Comparison of ENCODE assay signal across 8 cellular contexts in the genomic region with DNA sequence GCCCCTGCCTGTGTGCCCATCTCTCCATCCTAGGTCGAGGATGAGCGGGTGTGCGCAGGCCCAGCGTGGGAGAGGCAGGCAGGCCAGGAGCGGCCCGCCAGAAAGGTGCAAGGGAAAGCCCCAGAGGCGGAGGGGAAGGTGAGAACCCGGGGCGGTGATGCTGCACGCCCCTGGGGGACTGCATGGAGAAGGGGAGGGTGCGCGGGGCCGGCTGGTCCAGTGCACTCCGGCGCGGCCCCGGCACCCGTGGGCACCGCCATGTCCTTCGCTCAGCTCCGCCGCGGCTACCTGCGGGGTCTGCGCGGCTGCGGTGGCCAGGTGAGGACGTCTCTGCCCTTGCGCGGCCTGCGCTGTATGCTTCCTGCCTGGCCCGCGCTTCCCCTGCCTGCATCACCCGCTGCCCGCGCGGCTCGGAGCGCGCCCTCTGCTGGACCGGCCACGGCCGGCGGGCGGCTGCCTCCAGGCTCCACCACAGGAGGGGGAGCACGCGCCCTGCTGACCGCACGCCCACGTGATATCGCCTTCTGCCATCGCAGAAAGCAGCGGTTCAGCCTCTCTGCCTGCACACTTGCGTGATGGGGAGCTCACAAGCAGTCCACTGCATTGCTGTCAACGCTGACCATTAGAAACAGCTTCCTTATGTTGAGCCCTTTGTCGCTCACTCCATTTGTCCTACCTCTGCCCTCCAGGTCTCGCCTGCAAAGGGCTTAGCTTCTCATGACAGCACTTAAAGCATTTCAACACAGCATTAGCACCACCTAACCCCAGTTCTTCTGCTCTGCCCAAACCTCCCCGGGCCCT.
DNase-seq lines count a peak whose midpoint lies in the region; ATAC-seq lines count a peak whose summit lies in the region.

No MANE protein-coding gene starts in this region.

- CTCF ChIA-PET in activated CD4-positive, alpha-beta memory T cell treated with anti-CD3 and anti-CD28 coated beads, Interleukin-2, amount 10 ng/mL, durations not matched to agents 7 days and 5 days (lab: Charles Lee) = interaction anchor here (1.2 to 2.3 kb wide), 3 partner anchors 9 to 16 kb away, joined by 3 to 7 read pairs (median 3); no protein-coding TSS in a partner anchor

- H2BK5ac ChIP-seq in mesendoderm (ENCODE audit: low read length) = no peak overlapping the region

- no peaks in the 10 kb centered on the region for H3K79me1 ChIP-seq in mesendoderm (ENCODE audit: low read length)

- ATAC-seq in GM21825 (IDR thresholded peaks at IDR 0.05; ENCODE audit: unreplicated experiment) = peak; percentile 81

- no peaks in the 10 kb centered on the region for H3K36me3 ChIP-seq in ES-I3 (ENCODE audit: insufficient read depth, low read length)
- no peaks in the 10 kb centered on the region for H3K36me3 ChIP-seq in mesendoderm (ENCODE audit: control insufficient read depth, insufficient read depth, low read length)

- no peak overlapping the region for H4K8ac ChIP-seq in mesendoderm (ENCODE audit: low read depth, low read length)

- H3K27me3 ChIP-seq in mesendoderm (ENCODE audit: insufficient read depth, low read length, poor library complexity) = no peaks in the 10 kb centered on the region

- no peaks in the 10 kb centered on the region for H3K9me3 Mint-ChIP-seq in activated CD4-positive, alpha-beta memory T cell treated with anti-CD3 and anti-CD28 coated beads, Interleukin-2, amount 10 ng/mL, durations not matched to agents 7 days and 5 days

- H3K18ac ChIP-seq in mesendoderm (ENCODE audit: low read length) = no peak overlapping the region

- no peaks in the 10 kb centered on the region for H3K36me3 Mint-ChIP-seq in activated CD4-positive, alpha-beta memory T cell treated with anti-CD3 and anti-CD28 coated beads, Interleukin-2, amount 10 ng/mL, durations not matched to agents 7 days and 5 days (ENCODE audit: low read depth)

- peak overlapping the region; percentile 45 for H3K4me2 ChIP-seq in mesendoderm (ENCODE audit: low read length)

- H2BK120ac ChIP-seq in mesendoderm (ENCODE audit: low read depth, low read length) = no peak overlapping the region

- no peak overlapping the region for H4K5ac ChIP-seq in mesendoderm (ENCODE audit: low read length)

- no peaks in the 10 kb centered on the region for H3K9me3 ChIP-seq in ES-I3 (ENCODE audit: control insufficient read depth, insufficient read depth, low read length)

- POLR2A ChIA-PET in activated CD4-positive, alpha-beta memory T cell treated with anti-CD3 and anti-CD28 coated beads, Interleukin-2, amount 10 ng/mL, durations not matched to agents 7 days and 5 days (lab: Charles Lee) = no interaction called here

- WGBS in mesendoderm (ENCODE audit: extremely low coverage, insufficient coverage, low lambda C conversion rate) = no CpG with 5 or more reads among the region's 58 CpGs

- no peak overlapping the region for H3K4me3 Mint-ChIP-seq in activated CD4-positive, alpha-beta memory T cell treated with anti-CD3 and anti-CD28 coated beads, Interleukin-2, amount 10 ng/mL, durations not matched to agents 7 days and 5 days

- DNase-seq in LHCN-M2 (ENCODE audit: low read depth) = peak; percentile 68
- peak; percentile 66 for DNase-seq in activated CD4-positive, alpha-beta memory T cell treated with anti-CD3 and anti-CD28 coated beads, Interleukin-2, amount 10 ng/mL, durations not matched to agents 7 days and 5 days
- DNase-seq in effector CD8-positive, alpha-beta T cell (lab: John Stamatoyannopoulos, UW) = peak; percentile 9
- peak; percentile 91 for DNase-seq in mesendoderm
- peak; percentile 21 for DNase-seq in stimulated activated CD8-positive, alpha-beta memory T cell treated with anti-CD3 and anti-CD28 coated beads, Interleukin-15, amount 100 ng/mL, for 1 hour (ENCODE audit: low read depth)
- DNase-seq in NAMALWA (ENCODE audit: low spot score) = no peak

- no peak overlapping the region for H3K27ac Mint-ChIP-seq in activated CD4-positive, alpha-beta memory T cell treated with anti-CD3 and anti-CD28 coated beads, Interleukin-2, amount 10 ng/mL, durations not matched to agents 7 days and 5 days

- H3K4ac ChIP-seq in mesendoderm (ENCODE audit: low read depth, low read length) = no peak overlapping the region

- H3K9ac ChIP-seq in ES-I3 (ENCODE audit: low read depth, low read length) (peak overlapping the region; percentile 41; the same call in 1 of the 2 replicates), mesendoderm (ENCODE audit: low read length) (peak overlapping the region; percentile 47)

- H3K79me2 ChIP-seq in mesendoderm (ENCODE audit: control insufficient read depth, insufficient read depth, low read length) = no peaks in the 10 kb centered on the region

- no peak overlapping the region for H3K4me3 ChIP-seq in mesendoderm (ENCODE audit: low read length)

- H3K4me1 ChIP-seq in ES-I3 (ENCODE audit: insufficient read depth, low read length) = peaks cover 4% of the 10 kb centered on the region; the same call in 1 of the 2 replicates
- H3K4me1 ChIP-seq in mesendoderm (ENCODE audit: control insufficient read depth, low read depth, low read length) = no peaks in the 10 kb centered on the region

- peak overlapping the region; percentile 85 for H3K23ac ChIP-seq in mesendoderm (ENCODE audit: low read length)

- peak overlapping the region; percentile 85 for H3K56ac ChIP-seq in mesendoderm (ENCODE audit: low read length)

- peaks cover 9% of the 10 kb centered on the region for H3K27me3 Mint-ChIP-seq in activated CD4-positive, alpha-beta memory T cell treated with anti-CD3 and anti-CD28 coated beads, Interleukin-2, amount 10 ng/mL, durations not matched to agents 7 days and 5 days

- no peak overlapping the region for H2BK15ac ChIP-seq in mesendoderm (replicated peaks; ENCODE audit: low read depth)

- no peak overlapping the region for H2AK5ac ChIP-seq in mesendoderm (ENCODE audit: low read length)

- no peak overlapping the region for H3K27ac ChIP-seq in mesendoderm (ENCODE audit: low read depth, low read length)

- peaks cover 7% of the 10 kb centered on the region for H3K4me1 Mint-ChIP-seq in activated CD4-positive, alpha-beta memory T cell treated with anti-CD3 and anti-CD28 coated beads, Interleukin-2, amount 10 ng/mL, durations not matched to agents 7 days and 5 days
